Comparison of ENCODE assay signal across 11 cellular contexts in the genomic region with DNA sequence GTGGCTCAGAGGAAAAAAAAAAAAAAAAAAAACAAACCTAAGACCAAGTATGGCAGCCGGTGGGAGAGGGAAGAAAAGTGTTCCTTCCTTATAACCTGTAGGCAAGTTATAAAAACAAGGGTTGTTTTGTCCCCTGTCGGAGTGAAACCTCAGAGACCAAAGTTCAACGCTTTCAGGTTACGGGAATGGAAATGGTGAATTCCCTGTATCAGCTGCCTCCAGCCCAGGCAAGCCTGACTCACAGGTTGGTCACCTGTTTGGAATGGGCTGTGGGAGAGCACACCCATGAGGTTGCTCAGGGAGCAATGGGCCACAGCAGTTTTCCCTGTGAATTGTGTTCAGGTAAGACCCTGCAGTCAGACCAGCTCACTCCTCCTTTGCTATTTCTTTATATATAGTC.
DNase-seq lines count a peak whose midpoint lies in the region; ATAC-seq and TF ChIP-seq lines count a peak whose summit lies in the region.
"Had no signal": no experiment of that assay in that cellular context is flagged by ENCODE, and none has a peak within 500 bp of the region (broad histone marks: within the 10 kb centered on the region; RNA-seq: fewer than 3 reads in every experiment).

No MANE protein-coding gene starts in this region.

- POLR2A ChIA-PET in PC-9 (lab: Charles Lee; ENCODE audit: unreplicated experiment): no interaction called here

- intact Hi-C loops in PC-9 (cut with micrococcal nuclease; ENCODE audit: unreplicated experiment): loop anchor here (1.0 to 10.0 kb wide), 7 partner anchors 40 to 274 kb away; no protein-coding TSS in a partner anchor

- H3K36me3 Mint-ChIP-seq in GM23338 (ENCODE audit: low read depth): no peaks in the 10 kb centered on the region
- H3K36me3 Mint-ChIP-seq in progenitor cell of endocrine pancreas (ENCODE audit: insufficient read depth): no peaks in the 10 kb centered on the region

- DNase-seq in GM23338 (ENCODE audit: low spot score) (peak; percentile 11), PC-9 (peak; percentile 81 to 98), progenitor cell of endocrine pancreas (ENCODE audit: low spot score, unreplicated experiment) (no peak), CD1c-positive myeloid dendritic cell (ENCODE audit: extremely low spot score) (no peak), globus pallidus (ENCODE audit: low spot score) (no peak), mesenteric fat pad (ENCODE audit: low spot score) (no peak)
- DNase-seq in central memory CD4-positive, alpha-beta T cell: no peak

- H3K27me3 ChIP-seq in GM23338 (ENCODE audit: insufficient read depth): no peaks in the 10 kb centered on the region
- no peaks in the 10 kb centered on the region for H3K27me3 ChIP-seq in PC-9 (ENCODE audit: insufficient read depth, low read depth)
- no peaks in the 10 kb centered on the region for H3K27me3 ChIP-seq in duodenal mucosa (ENCODE audit: control insufficient read depth in 1 of 2, insufficient read depth in 2 of 2, low read length in 2 of 2)
- H3K27me3 ChIP-seq: SJSA1 had no signal

- H3K4me2 ChIP-seq in GM23338 (no peak overlapping the region), PC-9 (peak overlapping the region; percentile 71)
- H3K4me2 ChIP-seq: KMS-11 had no signal

- H3K9me3 ChIP-seq in PC-9 (ENCODE audit: insufficient read depth, low read depth) (no peaks in the 10 kb centered on the region; the same call in 1 of the 2 replicates), duodenal mucosa (ENCODE audit: control insufficient read depth in 1 of 2, low read length in 2 of 2) (no peaks in the 10 kb centered on the region)
- H3K9me3 ChIP-seq: HAP-1, SJSA1 had no signal

- CTCF ChIA-PET in PC-9 (lab: Charles Lee): interaction anchor here (0.6 kb wide), 1 partner anchor 107 kb away, joined by 3 read pairs; no protein-coding TSS in a partner anchor

- ATAC-seq in GM23338: peak; percentile 69

- H3K4me3 ChIP-seq in GM23338 (no peak overlapping the region), PC-9 (peak overlapping the region; percentile 38; the same call in 1 of the 2 replicates), duodenal mucosa (ENCODE audit: low read depth in 1 of 2, low read length in 2 of 2) (no peak overlapping the region)
- H3K4me3 ChIP-seq: HAP-1, SJSA1 had no signal

- H3K36me3 ChIP-seq in GM23338 (ENCODE audit: insufficient read depth): no peaks in the 10 kb centered on the region
- H3K36me3 ChIP-seq in PC-9 (ENCODE audit: low read depth): no peaks in the 10 kb centered on the region
- no peaks in the 10 kb centered on the region for H3K36me3 ChIP-seq in duodenal mucosa (ENCODE audit: control insufficient read depth in 1 of 2, insufficient read depth in 2 of 2, low read length in 2 of 2)
- H3K36me3 ChIP-seq: HAP-1, SJSA1 had no signal

- no peaks in the 10 kb centered on the region for H4K20me1 ChIP-seq in GM23338 (replicated peaks; ENCODE audit: insufficient read depth)
- no peaks in the 10 kb centered on the region for H4K20me1 ChIP-seq in PC-9 (ENCODE audit: insufficient read depth)

- H3K9me3 Mint-ChIP-seq in GM23338 (peaks cover 7% of the 10 kb centered on the region; the same call in 2 of the 3 replicates), progenitor cell of endocrine pancreas (ENCODE audit: low read depth) (peaks cover 14% of the 10 kb centered on the region)

- TF ChIP-seq CTCF in GM23338 (conservative IDR thresholded peaks at IDR 0.05; ENCODE audit: low read depth in 2 of 2) (peak in 1 of 2 experiments; percentile 28; a peak in 2 of 4 replicates), PC-9 (conservative IDR thresholded peaks at IDR 0.05) (no peak), progenitor cell of endocrine pancreas (IDR thresholded peaks at IDR 0.05; ENCODE audit: unreplicated experiment) (no peak)

- H3K4me3 Mint-ChIP-seq in GM23338 (no peak overlapping the region), progenitor cell of endocrine pancreas (ENCODE audit: low read depth) (no peak overlapping the region)

- no peak overlapping the region for H3K9ac ChIP-seq in duodenal mucosa (ENCODE audit: low read depth in 1 of 2, low read length in 2 of 2)
- H3K9ac ChIP-seq: KMS-11 had no signal

- H3K4me1 Mint-ChIP-seq in GM23338 (no peaks in the 10 kb centered on the region), progenitor cell of endocrine pancreas (ENCODE audit: low read depth) (peaks cover 8% of the 10 kb centered on the region)

- BruUV-seq in PC-9 (replicated peaks; lab: Mats Ljungman, UMichigan): no TSS peak

- H3F3A ChIP-seq in GM23338 (replicated peaks; ENCODE audit: low read depth) (no peaks in the 10 kb centered on the region), PC-9 (ENCODE audit: insufficient read depth, low read depth) (peaks cover 5% of the 10 kb centered on the region; the same call in 1 of the 2 replicates)

- H3K4me1 ChIP-seq in GM23338 (ENCODE audit: insufficient read depth) (no peaks in the 10 kb centered on the region), PC-9 (replicated peaks; ENCODE audit: insufficient read depth) (peaks cover 24% of the 10 kb centered on the region), duodenal mucosa (ENCODE audit: control insufficient read depth in 1 of 2, insufficient read depth in 2 of 2, low read length in 2 of 2) (peaks cover 12 to 20% of the 10 kb centered on the region in 2 donors)
- H3K4me1 ChIP-seq: HAP-1 had no signal

- H3K27ac Mint-ChIP-seq in GM23338 (no peak overlapping the region), progenitor cell of endocrine pancreas (peak overlapping the region; percentile 42)

- H3K9me2 ChIP-seq in GM23338 (ENCODE audit: insufficient read depth) (no peaks in the 10 kb centered on the region), PC-9 (ENCODE audit: insufficient read depth) (no peaks in the 10 kb centered on the region)

- H3K79me2 ChIP-seq in GM23338 (replicated peaks; ENCODE audit: insufficient read depth): no peaks in the 10 kb centered on the region
- H3K79me2 ChIP-seq in PC-9 (ENCODE audit: low read depth): no peaks in the 10 kb centered on the region

- H3K27ac ChIP-seq in GM23338 (ENCODE audit: low read depth) (no peak overlapping the region), PC-9 (peak overlapping the region; percentile 96), duodenal mucosa (ENCODE audit: low read depth, low read length) (peak overlapping the region; percentile 67)
- H3K27ac ChIP-seq: SJSA1 had no signal

- peaks cover 2% of the 10 kb centered on the region for H3K27me3 Mint-ChIP-seq in GM23338 (ENCODE audit: insufficient read depth, low read depth, poor library complexity)
- peaks cover 14% of the 10 kb centered on the region for H3K27me3 Mint-ChIP-seq in progenitor cell of endocrine pancreas

- H2AFZ ChIP-seq in GM23338 (no peak overlapping the region), PC-9 (peak overlapping the region; percentile 67)

TF ChIP-seq in GM23338, 12 proteins besides CTCF, POLR2A, EP300 and RAD21:
- TF ChIP-seq NANOG (IDR thresholded peaks at IDR 0.05; ENCODE audit: borderline replicate concordance) (no peak), POLR2AphosphoS5 (IDR thresholded peaks at IDR 0.05; ENCODE audit: low read depth) (no peak), REST (IDR thresholded peaks at IDR 0.05; ENCODE audit: unreplicated experiment) (no peak), EZH2phosphoT487 (IDR thresholded peaks at IDR 0.05; ENCODE audit: unreplicated experiment) (no peak), ZNF331 (CRISPR knock-in tag; IDR thresholded peaks at IDR 0.05; ENCODE audit: low read depth) (no peak), JUNB (IDR thresholded peaks at IDR 0.05; ENCODE audit: unreplicated experiment) (no peak)

Comparison
In these comparisons a context has a peak if more than half of its experiments do, and no peak if none do; other contexts are left out.
1. DNase-seq: peak in GM23338 (single experiment) and PC-9 (2 of 2); none in progenitor cell of endocrine pancreas (single experiment), central memory CD4-positive, alpha-beta T cell (single experiment), CD1c-positive myeloid dendritic cell (single experiment), globus pallidus (single experiment) and mesenteric fat pad (single experiment).